Comparison of ENCODE assay signal across 14 cellular contexts in the genomic region with DNA sequence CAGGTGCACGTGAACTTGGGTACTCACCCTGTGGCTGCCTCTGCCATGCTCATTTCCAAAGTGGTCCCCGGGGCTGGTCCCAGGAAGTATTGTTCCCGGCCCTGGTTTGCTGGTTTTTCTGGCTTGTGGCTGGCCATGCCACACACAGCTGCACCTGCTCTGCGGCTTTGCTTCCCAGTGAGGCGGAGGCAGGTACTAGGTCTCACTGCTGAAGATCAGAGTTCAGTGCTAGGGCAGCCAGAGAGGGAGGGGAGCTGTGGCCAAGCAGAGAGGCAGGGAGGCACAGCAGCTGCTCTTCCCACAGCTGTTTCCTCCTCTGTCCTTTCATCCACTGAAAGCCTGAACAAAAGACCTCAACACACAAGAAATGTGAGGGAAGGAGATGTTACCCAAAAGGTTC. TPM values are rescaled to one million over a fixed set of nuclear protein-coding genes. Genes with fewer than 3 reads are reported as not detected.
DNase-seq lines count a peak whose midpoint lies in the region; ATAC-seq, FAIRE-seq and TF ChIP-seq lines count a peak whose summit lies in the region.
"Had no signal": no experiment of that assay in that cellular context is flagged by ENCODE, and none has a peak within 500 bp of the region (broad histone marks: within the 10 kb centered on the region; RNA-seq: fewer than 3 reads in every experiment).

No MANE protein-coding gene starts in this region.

- H3K27ac Mint-ChIP-seq in astrocyte (ENCODE audit: unreplicated experiment) = no peak overlapping the region
- H3K27ac Mint-ChIP-seq: activated CD4-positive, alpha-beta memory T cell treated with anti-CD3 and anti-CD28 coated beads for 36 hours; activated naive CD8-positive, alpha-beta T cell; T-helper 1 cell treated with Interleukin-12 subunit alpha and Interleukin-12 subunit beta and Interleukin-4 antibody, amounts not matched to agents 30 μg/mL and 1 μg/mL, for 36 hours had no signal

- peaks cover 16% of the 10 kb centered on the region for H3K27me3 Mint-ChIP-seq in astrocyte (ENCODE audit: low read depth, unreplicated experiment)
- H3K27me3 Mint-ChIP-seq: activated CD4-positive, alpha-beta memory T cell treated with anti-CD3 and anti-CD28 coated beads for 36 hours; activated naive CD8-positive, alpha-beta T cell had no signal

- H3K4me3 Mint-ChIP-seq in astrocyte (ENCODE audit: unreplicated experiment) = peak overlapping the region; percentile 40
- H3K4me3 Mint-ChIP-seq: activated CD4-positive, alpha-beta memory T cell treated with anti-CD3 and anti-CD28 coated beads for 36 hours; activated naive CD8-positive, alpha-beta T cell; T-helper 1 cell treated with Interleukin-12 subunit alpha and Interleukin-12 subunit beta and Interleukin-4 antibody, amounts not matched to agents 30 μg/mL and 1 μg/mL, for 36 hours had no signal

- peaks cover 18% of the 10 kb centered on the region for H3K27me3 ChIP-seq in astrocyte (ENCODE audit: insufficient read depth, low read length)
- H3K27me3 ChIP-seq: heart left ventricle, MG63 had no signal

- peaks cover 5% of the 10 kb centered on the region for H3K36me3 Mint-ChIP-seq in astrocyte (ENCODE audit: low read depth, unreplicated experiment)
- H3K36me3 Mint-ChIP-seq: activated naive CD8-positive, alpha-beta T cell had no signal

- peak; percentile 84 for DNase-seq in DMS153 (lab: John Stamatoyannopoulos, UW)
- DNase-seq in NCI-H1092 (lab: John Stamatoyannopoulos, UW) = peak; percentile 80
- no peak for DNase-seq in astrocyte (ENCODE audit: low read depth)
- DNase-seq in myocyte (ENCODE audit: low read depth) = peak; percentile 96
- no peak for DNase-seq in SKM-1 (lab: John Stamatoyannopoulos, UW; ENCODE audit: unreplicated experiment)
- DNase-seq in Right ventricle myocardium superior = no peak
- DNase-seq: activated CD4-positive, alpha-beta memory T cell treated with anti-CD3 and anti-CD28 coated beads for 36 hours; H7; heart left ventricle; MG63 had no signal

- H3K36me3 ChIP-seq in astrocyte (ENCODE audit: insufficient read depth, low read length) = no peaks in the 10 kb centered on the region
- H3K36me3 ChIP-seq: heart left ventricle, MG63 had no signal

- H3K9me3 Mint-ChIP-seq in astrocyte (ENCODE audit: unreplicated experiment) = peaks cover 20% of the 10 kb centered on the region
- H3K9me3 Mint-ChIP-seq: activated CD4-positive, alpha-beta memory T cell treated with anti-CD3 and anti-CD28 coated beads for 36 hours; T-helper 1 cell treated with Interleukin-12 subunit alpha and Interleukin-12 subunit beta and Interleukin-4 antibody, amounts not matched to agents 30 μg/mL and 1 μg/mL, for 36 hours had no signal

- no peak overlapping the region for H3K4me2 ChIP-seq in astrocyte (ENCODE audit: low read length)

- H3K27ac ChIP-seq in astrocyte (ENCODE audit: low read depth, low read length) = no peak overlapping the region

- ATAC-seq in GM18858 (IDR thresholded peaks at IDR 0.05; ENCODE audit: unreplicated experiment) = no peak
- no peak for ATAC-seq in Right ventricle myocardium superior (ENCODE audit: poor library complexity)
- ATAC-seq in GM19328 (IDR thresholded peaks at IDR 0.05; ENCODE audit: unreplicated experiment) = no peak

- no peaks in the 10 kb centered on the region for H3K4me1 Mint-ChIP-seq in astrocyte (ENCODE audit: low read depth, unreplicated experiment)

- no peak for TF ChIP-seq CTCF in astrocyte (IDR thresholded peaks at IDR 0.05; ENCODE audit: insufficient read depth, low read depth, low read length)

- no peaks in the 10 kb centered on the region for H4K20me1 ChIP-seq in astrocyte (ENCODE audit: insufficient read depth, low read length)

- no peak overlapping the region for H2AFZ ChIP-seq in astrocyte (ENCODE audit: low read depth, low read length)

- H3K4me1 ChIP-seq in astrocyte (ENCODE audit: insufficient read depth, low read length) = no peaks in the 10 kb centered on the region

- peaks cover 7% of the 10 kb centered on the region for H3K9me3 ChIP-seq in astrocyte (ENCODE audit: insufficient read depth, low read depth, low read length)
- H3K9me3 ChIP-seq: heart left ventricle, MG63 had no signal

- no peak for FAIRE-seq in astrocyte (lab: Jason Lieb, UNC)

- H3K9ac ChIP-seq in astrocyte (ENCODE audit: low read length) = no peak overlapping the region

- intact Hi-C loops in Right ventricle myocardium superior (cut with DNase I) = loop anchor here (10.0 kb wide), 2 partner anchors 123 to 283 kb away; no protein-coding TSS in a partner anchor

- no peak overlapping the region for H3K4me3 ChIP-seq in astrocyte (ENCODE audit: insufficient read depth, low read depth, low read length)
- H3K4me3 ChIP-seq: MG63 had no signal

- H3K79me2 ChIP-seq in astrocyte (ENCODE audit: insufficient read depth, low read length) = no peaks in the 10 kb centered on the region

RNA-seq across cellular contexts. Expression of a gene that starts 30.5 kb away (rescaled TPM):
- total RNA-seq in astrocyte (1,663 and 1,692 TPM in 2 replicates), myocyte (277 and 351 TPM in 2 replicates), Right ventricle myocardium superior (136 TPM)
- 1,339 TPM for polyA plus RNA-seq in myocyte (2012)

RNA-seq across cellular contexts. Expression of a gene that starts 30.6 kb away (rescaled TPM):
- total RNA-seq in astrocyte (118 and 124 TPM in 2 replicates), myocyte (17.4 and 25.2 TPM in 2 replicates), Right ventricle myocardium superior (114 TPM)
- 37.4 TPM for polyA plus RNA-seq in myocyte (2012)

Comparison
In these comparisons a context has a peak if more than half of its experiments do, and no peak if none do; other contexts are left out.
1. DNase-seq: peak in DMS153 (single experiment), NCI-H1092 (single experiment) and myocyte (single experiment); none in astrocyte (single experiment), SKM-1 (single experiment) and Right ventricle myocardium superior (single experiment).